Comparison of ENCODE assay signal across 3 cellular contexts in genomic region chr4:136755531-136755916, GRCh38.
"Had no signal": no experiment of that assay in that cellular context is flagged by ENCODE, and none has a peak within 500 bp of the region (broad histone marks: within the 10 kb centered on the region; RNA-seq: fewer than 3 reads in every experiment).

No MANE protein-coding gene starts in this region.

- DNase-seq: GDM1, GF-D8 had no signal

- ATAC-seq: GM12878 had no signal

- H3K4me3 ChIP-seq: GM12878 had no signal
